Comparison of ENCODE assay signal across 19 cellular contexts in the genomic region with DNA sequence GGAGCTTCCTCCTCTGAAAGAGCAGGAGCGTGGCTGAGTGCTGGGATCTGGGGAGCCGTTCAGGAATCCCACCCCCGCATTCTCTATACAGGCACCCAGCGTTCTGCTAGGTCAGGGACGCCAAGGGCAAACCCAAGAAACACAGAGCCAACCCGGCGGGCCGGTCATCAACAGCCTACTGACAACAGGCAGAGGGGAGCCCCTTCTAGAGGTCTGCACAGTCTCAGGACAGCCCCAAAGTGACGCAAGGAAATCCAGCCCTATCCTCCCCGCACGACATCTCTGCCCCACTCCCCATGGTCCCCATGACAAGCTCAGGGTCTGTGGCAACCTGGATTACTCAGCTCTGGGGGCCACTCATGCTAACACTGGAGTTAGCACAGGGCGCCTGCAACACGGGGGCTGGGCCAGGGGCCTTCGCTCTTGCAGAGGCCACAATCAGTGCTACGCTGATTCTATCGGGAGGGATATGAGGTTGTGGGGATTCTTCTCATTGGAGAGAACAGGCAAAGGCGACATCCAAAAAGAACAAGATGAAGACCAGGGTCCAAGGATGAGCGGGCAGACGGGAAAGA.
"Had no signal": no experiment of that assay in that cellular context is flagged by ENCODE, and none has a peak within 500 bp of the region (broad histone marks: within the 10 kb centered on the region; RNA-seq: fewer than 3 reads in every experiment).

No MANE protein-coding gene starts in this region.

- H3K27ac ChIP-seq: cardiac muscle cell, epithelial cell of prostate, neural progenitor cell, pancreas, SJSA1, tibial nerve had no signal

- ATAC-seq: effector memory CD8-positive, alpha-beta T cell had no signal

- H3K4me1 Mint-ChIP-seq: activated naive CD8-positive, alpha-beta T cell treated with anti-CD3 and anti-CD28 coated beads, Interleukin-2, amount 10 ng/mL, durations not matched to agents 7 days and 5 days had no signal

- H3K36me3 Mint-ChIP-seq: activated CD4-positive, alpha-beta memory T cell treated with anti-CD3 and anti-CD28 coated beads for 36 hours; activated naive CD8-positive, alpha-beta T cell treated with anti-CD3 and anti-CD28 coated beads, Interleukin-2, amount 10 ng/mL, durations not matched to agents 7 days and 5 days had no signal

- H3K27ac Mint-ChIP-seq: activated CD4-positive, alpha-beta memory T cell treated with anti-CD3 and anti-CD28 coated beads for 36 hours; activated naive CD8-positive, alpha-beta T cell treated with anti-CD3 and anti-CD28 coated beads, Interleukin-2, amount 10 ng/mL, durations not matched to agents 7 days and 5 days; activated T-helper 1 cell treated with anti-CD3 and anti-CD28 coated beads, Interleukin-12 subunit alpha, Interleukin-12 subunit beta, Interleukin-2, Interleukin-4 antibody, amounts not matched to agents 30 ng/mL and 10 ng/mL and 1 ng/mL, durations not matched to agents 14 hours and 24 hours and 36 hours; effector memory CD8-positive, alpha-beta T cell; neural progenitor cell had no signal

- H3K9me3 Mint-ChIP-seq: activated CD4-positive, alpha-beta memory T cell treated with anti-CD3 and anti-CD28 coated beads for 36 hours; activated naive CD8-positive, alpha-beta T cell treated with anti-CD3 and anti-CD28 coated beads, Interleukin-2, amount 10 ng/mL, durations not matched to agents 7 days and 5 days; activated T-helper 1 cell treated with anti-CD3 and anti-CD28 coated beads, Interleukin-12 subunit alpha, Interleukin-12 subunit beta, Interleukin-2, Interleukin-4 antibody, amounts not matched to agents 30 ng/mL and 10 ng/mL and 1 ng/mL, durations not matched to agents 14 hours and 24 hours and 36 hours; effector memory CD8-positive, alpha-beta T cell; neural progenitor cell had no signal

- H3K4me3 ChIP-seq: cardiac muscle cell, neural progenitor cell, pancreas, SJSA1, tibial nerve had no signal

- H3K27me3 ChIP-seq: cardiac muscle cell, neural progenitor cell, SJSA1, tibial nerve had no signal

- H2AFZ ChIP-seq: neural progenitor cell had no signal

- H3K9me3 ChIP-seq: pancreas, SJSA1, tibial nerve had no signal

- H3K4me1 ChIP-seq: neural progenitor cell, pancreas, SJSA1, tibial nerve had no signal

- H3K4me2 ChIP-seq: neural progenitor cell had no signal

- H3K4me3 Mint-ChIP-seq: activated CD4-positive, alpha-beta memory T cell treated with anti-CD3 and anti-CD28 coated beads for 36 hours; activated naive CD8-positive, alpha-beta T cell treated with anti-CD3 and anti-CD28 coated beads, Interleukin-2, amount 10 ng/mL, durations not matched to agents 7 days and 5 days; activated T-helper 1 cell treated with anti-CD3 and anti-CD28 coated beads, Interleukin-12 subunit alpha, Interleukin-12 subunit beta, Interleukin-2, Interleukin-4 antibody, amounts not matched to agents 30 ng/mL and 10 ng/mL and 1 ng/mL, durations not matched to agents 14 hours and 24 hours and 36 hours; effector memory CD8-positive, alpha-beta T cell; neural progenitor cell had no signal

- H3K36me3 ChIP-seq: neural progenitor cell, pancreas had no signal

- DNase-seq: activated CD4-positive, alpha-beta memory T cell treated with anti-CD3 and anti-CD28 coated beads for 36 hours; activated naive CD4-positive, alpha-beta T cell treated with Interleukin-2 at 50 U/mL for 16 hours; activated naive CD8-positive, alpha-beta T cell treated with anti-CD3 and anti-CD28 coated beads, Interleukin-2, amount 10 ng/mL, durations not matched to agents 7 days and 5 days; activated T-cell treated with anti-CD3 and anti-CD28 coated beads for 4 hours; amygdala; effector memory CD8-positive, alpha-beta T cell; foreskin fibroblast; glutamatergic neuron; hippocampal formation; mammary epithelial cell; stimulated activated CD4-positive, alpha-beta T cell treated with anti-CD3 and anti-CD28 coated beads, Interleukin-2, amount 100 ng/mL, for 24 hours; stimulated activated naive CD4-positive, alpha-beta T cell treated with Interleukin-2 at 50 U/mL for 16 hours had no signal
